ENCODE assay signal across 1 cellular context in genomic region chr1:170674986-170675385, GRCh38.
TF ChIP-seq lines count a peak whose summit lies in the region.

No MANE protein-coding gene starts in this region.

TF ChIP-seq in IMR-90, 13 proteins besides CTCF, POLR2A, EP300 and RAD21:
- no peak for TF ChIP-seq BHLHE40 (IDR thresholded peaks at IDR 0.05; ENCODE audit: low read depth, low read length)
- TF ChIP-seq MAZ (IDR thresholded peaks at IDR 0.05; ENCODE audit: borderline replicate concordance, low read depth, low read length): no peak
- TF ChIP-seq MXI1 (IDR thresholded peaks at IDR 0.05; ENCODE audit: borderline replicate concordance, low read depth, low read length): no peak
- no peak for TF ChIP-seq CHD1 (IDR thresholded peaks at IDR 0.05; ENCODE audit: low read depth, low read length)
- no peak for TF ChIP-seq RFX5 (IDR thresholded peaks at IDR 0.05; ENCODE audit: low read depth, low read length)
- TF ChIP-seq MAFK (IDR thresholded peaks at IDR 0.05; ENCODE audit: low read depth, low read length): no peak
- no peak for TF ChIP-seq CEBPB (IDR thresholded peaks at IDR 0.05; ENCODE audit: low read depth, low read length)
- TF ChIP-seq FOS (IDR thresholded peaks at IDR 0.05; ENCODE audit: low read depth, low read length): no peak
- TF ChIP-seq SMC3 (IDR thresholded peaks at IDR 0.05; ENCODE audit: low read depth, low read length): no peak
- TF ChIP-seq USF2 (IDR thresholded peaks at IDR 0.05; ENCODE audit: low read depth, low read length): no peak
